9 cellular contexts compared by ENCODE assay signal in the genomic region with DNA sequence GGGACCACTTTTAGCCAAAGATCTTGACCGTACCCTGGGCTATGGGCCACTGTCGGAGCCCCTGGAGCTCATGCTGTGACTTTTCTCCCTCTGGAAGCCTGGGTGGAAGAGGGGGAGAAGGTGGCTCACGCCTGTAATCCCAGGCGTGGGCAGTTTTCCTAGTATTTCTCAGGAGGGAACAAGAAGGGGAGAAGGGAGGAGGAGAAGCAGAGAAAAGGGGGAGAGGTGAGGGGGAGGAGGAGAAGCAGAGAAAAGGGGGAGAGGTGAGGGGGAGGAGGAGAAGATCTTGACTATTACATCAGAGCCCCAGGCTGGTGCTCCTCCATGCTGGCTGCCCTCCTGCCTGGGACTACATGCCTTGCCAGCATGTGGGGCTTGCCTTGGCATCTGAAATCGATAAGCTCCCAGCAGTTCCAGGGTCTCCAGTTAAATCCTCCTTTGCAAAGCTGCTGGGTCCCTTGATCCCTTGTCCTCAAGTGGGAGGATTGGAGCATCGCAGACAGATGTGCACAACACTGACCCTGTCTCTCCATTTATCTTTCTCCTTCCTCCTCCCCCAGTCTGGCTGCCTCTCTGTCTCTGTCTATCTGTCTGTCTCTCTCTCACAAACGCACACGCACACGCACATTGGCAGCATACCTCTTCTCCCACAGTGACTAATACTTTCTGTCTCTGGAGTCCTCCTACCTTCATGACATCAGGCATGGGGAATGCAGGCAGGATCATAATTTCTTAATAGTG. TPM values are rescaled to one million over a fixed set of nuclear protein-coding genes. Genes with fewer than 3 reads are reported as not detected.
DNase-seq lines count a peak whose midpoint lies in the region; ATAC-seq and TF ChIP-seq lines count a peak whose summit lies in the region.
"Had no signal": no experiment of that assay in that cellular context is flagged by ENCODE, and none has a peak within 500 bp of the region (broad histone marks: within the 10 kb centered on the region; RNA-seq: fewer than 3 reads in every experiment).

No MANE protein-coding gene starts in this region.

- H3K4me1 Mint-ChIP-seq in activated CD8-positive, alpha-beta T cell treated with anti-CD3 and anti-CD28 coated beads for 36 hours (ENCODE audit: low read depth), result no peaks in the 10 kb centered on the region

- no peak overlapping the region for H3K4me3 Mint-ChIP-seq in activated CD8-positive, alpha-beta T cell treated with anti-CD3 and anti-CD28 coated beads for 36 hours

- ATAC-seq in activated CD8-positive, alpha-beta T cell treated with anti-CD3 and anti-CD28 coated beads for 36 hours, result no peak
- ATAC-seq: mucosa of descending colon had no signal

- intact Hi-C loops in ascending aorta (cut with DNase I), result no loop called here
- intact Hi-C loops in activated CD8-positive, alpha-beta T cell treated with anti-CD3 and anti-CD28 coated beads for 36 hours (cut with micrococcal nuclease), result no loop called here

- no peaks in the 10 kb centered on the region for H3K9me3 Mint-ChIP-seq in activated CD8-positive, alpha-beta T cell treated with anti-CD3 and anti-CD28 coated beads for 36 hours

- DNase-seq in HFF-Myc (ENCODE audit: extremely low read depth, low read depth), result peak; percentile 65
- no peak for DNase-seq in ascending aorta (ENCODE audit: low spot score in 2 of 2)
- no peak for DNase-seq in right atrium auricular region (ENCODE audit: low spot score)
- DNase-seq in activated CD8-positive, alpha-beta T cell treated with anti-CD3 and anti-CD28 coated beads for 36 hours, result no peak
- DNase-seq in activated T-cell treated with anti-CD3 and anti-CD28 coated beads for 4 hours, result no peak
- no peak for DNase-seq in activated CD8-positive, alpha-beta memory T cell treated with anti-CD3 and anti-CD28 coated beads for 24 hours
- DNase-seq in NCI-H526 treated with DMSO at 0.1 percent for 48 hours (lab: John Stamatoyannopoulos, UW), result no peak
- DNase-seq: mucosa of descending colon had no signal

- H3K27ac ChIP-seq in ascending aorta (peak overlapping the region; percentile 36 to 43), right atrium auricular region (peak overlapping the region; percentile 73 to 95), subcutaneous abdominal adipose tissue (ENCODE audit: low read depth, low read length) (peak overlapping the region; percentile 94)

- H3K36me3 Mint-ChIP-seq in activated CD8-positive, alpha-beta T cell treated with anti-CD3 and anti-CD28 coated beads for 36 hours (ENCODE audit: low read depth), result no peaks in the 10 kb centered on the region

- no peak overlapping the region for H3K27ac Mint-ChIP-seq in activated CD8-positive, alpha-beta T cell treated with anti-CD3 and anti-CD28 coated beads for 36 hours

- POLR2A ChIA-PET in activated CD8-positive, alpha-beta T cell treated with anti-CD3 and anti-CD28 coated beads for 36 hours (lab: Charles Lee), result no interaction called here

- H3K9me3 ChIP-seq in ascending aorta (no peaks in the 10 kb centered on the region), right atrium auricular region (no peaks in the 10 kb centered on the region), subcutaneous abdominal adipose tissue (ENCODE audit: control insufficient read depth in 5 of 5, low read length in 5 of 5) (no peaks in the 10 kb centered on the region)
- H3K9me3 ChIP-seq: mucosa of descending colon had no signal

- H3K4me3 ChIP-seq in HFF-Myc (replicated peaks; ENCODE audit: low read depth, low read length), result no peak overlapping the region
- no peak overlapping the region for H3K4me3 ChIP-seq in ascending aorta
- no peak overlapping the region for H3K4me3 ChIP-seq in right atrium auricular region
- peak overlapping the region in 1 of 5 donors; percentile 9 for H3K4me3 ChIP-seq in subcutaneous abdominal adipose tissue (ENCODE audit: low read depth in 1 of 5, low read length in 5 of 5)
- H3K4me3 ChIP-seq: mucosa of descending colon had no signal

- H3K27me3 ChIP-seq in ascending aorta, result no peaks in the 10 kb centered on the region
- H3K27me3 ChIP-seq in right atrium auricular region, result no peaks in the 10 kb centered on the region
- H3K27me3 ChIP-seq in subcutaneous abdominal adipose tissue (ENCODE audit: control insufficient read depth in 5 of 5, insufficient read depth in 4 of 5, low read length in 5 of 5), result no peaks in the 10 kb centered on the region

- no peak for TF ChIP-seq CTCF in HFF-Myc (IDR thresholded peaks at IDR 0.05; ENCODE audit: low read depth, low read length, missing control alignments)
- no peak for TF ChIP-seq CTCF in ascending aorta (IDR thresholded peaks at IDR 0.05)
- TF ChIP-seq CTCF in right atrium auricular region (IDR thresholded peaks at IDR 0.05), result no peak
- TF ChIP-seq CTCF in activated CD8-positive, alpha-beta T cell treated with anti-CD3 and anti-CD28 coated beads for 36 hours (IDR thresholded peaks at IDR 0.05), result no peak

- no peaks in the 10 kb centered on the region for H3K27me3 Mint-ChIP-seq in activated CD8-positive, alpha-beta T cell treated with anti-CD3 and anti-CD28 coated beads for 36 hours

- H3K36me3 ChIP-seq in ascending aorta, result no peaks in the 10 kb centered on the region
- no peaks in the 10 kb centered on the region for H3K36me3 ChIP-seq in right atrium auricular region
- H3K36me3 ChIP-seq in subcutaneous abdominal adipose tissue (ENCODE audit: control insufficient read depth in 5 of 5, insufficient read depth in 5 of 5, low read length in 5 of 5), result peaks cover 0 to 10% (median 0%) of the 10 kb centered on the region in 5 donors

- peak overlapping the region in 2 of 5 donors; percentile 61 to 68 for H3K9ac ChIP-seq in subcutaneous abdominal adipose tissue (ENCODE audit: low read length in 5 of 5)

- CTCF ChIA-PET in activated CD8-positive, alpha-beta T cell treated with anti-CD3 and anti-CD28 coated beads for 36 hours (lab: Charles Lee), result no interaction called here

- H3K4me1 ChIP-seq in ascending aorta (peaks cover 0 to 12% of the 10 kb centered on the region in 2 donors), right atrium auricular region (peaks cover 0 to 63% of the 10 kb centered on the region in 2 donors), subcutaneous abdominal adipose tissue (ENCODE audit: control insufficient read depth in 5 of 5, insufficient read depth in 5 of 5, low read length in 5 of 5) (peaks cover 0 to 64% (median 44%) of the 10 kb centered on the region in 5 donors)

RNA-seq across cellular contexts. Expression of gene MRAS, which starts 41.6 kb away (rescaled TPM):
- total RNA-seq in ascending aorta, result 24.5 TPM
- 100 to 1,000 TPM; 174 to 288 TPM for total RNA-seq in right atrium auricular region
- total RNA-seq in activated CD8-positive, alpha-beta T cell treated with anti-CD3 and anti-CD28 coated beads for 36 hours, result under 1 TPM in 1 of 2 experiments, not detected in 1; 0.07 TPM

RNA-seq across cellular contexts. Expression of gene ESYT3, which starts 44.4 kb away (rescaled TPM):
- total RNA-seq in ascending aorta (not detected), right atrium auricular region (1 to 10 TPM; 1.6 to 2.6 TPM)
- under 1 TPM; 0.09 to 0.16 TPM for total RNA-seq in activated CD8-positive, alpha-beta T cell treated with anti-CD3 and anti-CD28 coated beads for 36 hours

Comparison
In these comparisons a context has a peak if more than half of its experiments do, and no peak if none do; other contexts are left out.
1. H3K27ac ChIP-seq: peak in every context shown above with its lines; median percentile 94 in subcutaneous abdominal adipose tissue; 84 in right atrium auricular region; 40 in ascending aorta.
2. RNA of gene MRAS, which starts 41.6 kb away (total RNA-seq): 174 to 288 TPM in right atrium auricular region and 24.5 TPM in ascending aorta (single experiment); 0.07 TPM in activated CD8-positive, alpha-beta T cell treated with anti-CD3 and anti-CD28 coated beads for 36 hours; every median in the first group is over 10 times any median in the second.